ENCODE assay signal across 6 cellular contexts in the genomic region with DNA sequence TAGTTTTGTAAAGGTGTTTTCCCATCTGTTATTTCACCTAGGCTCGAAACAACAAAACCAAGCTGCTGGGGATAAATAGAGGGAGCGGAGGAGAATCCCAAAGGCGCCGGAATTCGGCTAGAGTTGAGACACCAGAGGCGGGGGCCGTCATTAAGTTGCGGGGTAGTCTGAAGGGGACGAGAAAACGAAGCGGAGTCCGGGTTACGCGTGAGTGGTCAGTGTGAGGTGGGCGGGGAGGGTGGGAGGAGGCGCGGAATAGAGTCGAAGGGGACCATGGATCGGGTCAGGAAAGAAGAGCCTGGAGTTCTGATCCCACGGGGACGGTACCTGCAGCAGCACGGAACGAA. TPM values are rescaled to one million over a fixed set of nuclear protein-coding genes. Genes with fewer than 3 reads are reported as not detected.
DNase-seq lines count a peak whose midpoint lies in the region; ATAC-seq, FAIRE-seq and TF ChIP-seq lines count a peak whose summit lies in the region.

No MANE protein-coding gene starts in this region.

- no peaks in the 10 kb centered on the region for H3K9me3 Mint-ChIP-seq in WTC11

- peak overlapping the region; percentile 99 for H3K9ac ChIP-seq in HepG2 (ENCODE audit: insufficient read depth, low read depth, low read length)

- H3K9me3 ChIP-seq in HAP-1 (no peaks in the 10 kb centered on the region), HepG2 (ENCODE audit: low read length) (no peaks in the 10 kb centered on the region)

- in situ Hi-C loops in HAP-1 (cut with MboI; ENCODE audit: low sequenced_read_pairs), result no loop called here
- in situ Hi-C loops in HepG2 (cut with HindIII; ENCODE audit: extremely low pct_ligation_motif_present, low pct_unique_long_range_greater_than_20kb), result no loop called here

- POLR2A ChIA-PET in WTC11 (lab: Charles Lee) (interaction anchor here (0.6 to 1.0 kb wide), 3 partner anchors 13 to 702 kb away, joined by 3 to 4 read pairs (median 3); no protein-coding TSS in a partner anchor), HepG2 (lab: Yijun Ruan, JAX) (interaction anchor here (0.6 to 2.0 kb wide), 10 partner anchors 9 to 676 kb away, joined by 3 to 19 read pairs (median 4); partner anchors contain the start of genes FAM118B, RPUSD4, STT3A and TIRAP)

- H3K36me3 ChIP-seq in HAP-1 (replicated peaks) (peaks cover 53% of the 10 kb centered on the region), HepG2 (replicated peaks in 1 of 2; ENCODE audit: control insufficient read depth in 1 of 2, insufficient read depth in 2 of 2, low read length in 2 of 2) (peaks cover 35 to 53% of the 10 kb centered on the region in 2 experiments)

- H3K36me3 Mint-ChIP-seq in WTC11, result peaks cover 61% of the 10 kb centered on the region

- TF ChIP-seq EP300 in HepG2 (IDR thresholded peaks at IDR 0.05; ENCODE audit: low read depth in 2 of 2, low read length in 2 of 2), result no peak
- TF ChIP-seq EP300 in HepG2 (CRISPR knock-in tag; IDR thresholded peaks at IDR 0.05; ENCODE audit: borderline replicate concordance), result 0 out of 2 replicates have a peak, but pooled peaks have one; percentile 8

- H2AFZ ChIP-seq in HepG2 (ENCODE audit: low read length), result no peak overlapping the region

- TF ChIP-seq RAD21 in HepG2 (CRISPR knock-in tag; IDR thresholded peaks at IDR 0.05), result no peak

- H3K27ac ChIP-seq in HepG2 (ENCODE audit: extremely low read length, insufficient read depth, low read length), result peak overlapping the region; percentile 94

- no peaks in the 10 kb centered on the region for H3K27me3 Mint-ChIP-seq in WTC11 (ENCODE audit: low read depth)

- H3K4me1 ChIP-seq in HAP-1 (peaks cover 14% of the 10 kb centered on the region), HepG2 (ENCODE audit: insufficient read depth, low read length) (peaks cover 35% of the 10 kb centered on the region)

- TF ChIP-seq CTCF in WTC11 (IDR thresholded peaks at IDR 0.05), result no peak
- no peak for TF ChIP-seq CTCF in HepG2 (CRISPR knock-in tag; IDR thresholded peaks at IDR 0.05)

- no peak for TF ChIP-seq POLR2A in HepG2 (IDR thresholded peaks at IDR 0.05; ENCODE audit: insufficient read depth in 1 of 2, low read depth in 2 of 2, low read length in 2 of 2)

- peaks cover 38% of the 10 kb centered on the region for H3K79me2 ChIP-seq in HepG2 (ENCODE audit: insufficient read depth, low read length)

- CTCF ChIA-PET in WTC11 (lab: Charles Lee), result interaction anchor here (0.9 to 1.4 kb wide), 2 partner anchors 42 to 207 kb away, joined by 3 read pairs; no protein-coding TSS in a partner anchor
- CTCF ChIA-PET in HepG2 (lab: Yijun Ruan, JAX; ENCODE audit: low intra/inter-chr PET ratio, low total read pairs), result no interaction called here

- H3K27ac Mint-ChIP-seq in WTC11, result peak overlapping the region; percentile 99

- no peaks in the 10 kb centered on the region for H4K20me1 ChIP-seq in HepG2 (ENCODE audit: insufficient read depth, low read length)

- intact Hi-C loops in HepG2 (cut with micrococcal nuclease; ENCODE audit: unreplicated experiment), result loop anchor here (2.0 kb wide), 2 partner anchors 14 to 58 kb away; partner anchors contain the start of genes FAM118B, RPUSD4 and TIRAP
- intact Hi-C loops in posterior vena cava (cut with DNase I), result loop anchor here in 1 of 2 donors (10.0 kb wide), 1 partner anchor 1384 kb away; no protein-coding TSS in a partner anchor

- WGBS in HepG2 (ENCODE audit: low lambda C conversion rate), result under 1% methylated on average over 21 of the region's 23 CpGs

- peak overlapping the region; percentile 87 for H3K4me2 ChIP-seq in HepG2 (ENCODE audit: low read depth, low read length)

- FAIRE-seq in HepG2 (lab: Jason Lieb, UNC), result no peak

- H3K4me3 Mint-ChIP-seq in WTC11, result peak overlapping the region; percentile 87

- ATAC-seq in WTC11 (peak; percentile 10), HepG2 (peak; percentile 62)

- H3K27me3 ChIP-seq in HAP-1 (ENCODE audit: low read depth) (no peaks in the 10 kb centered on the region), HepG2 (ENCODE audit: control insufficient read depth in 1 of 2, insufficient read depth in 2 of 2, low read length in 2 of 2) (no peaks in the 10 kb centered on the region; a peak in 1 of 5 replicates)

- H3K4me3 ChIP-seq in HAP-1 (peak overlapping the region; percentile 99), HepG2 (replicated peaks in 1 of 3; ENCODE audit: insufficient read depth in 1 of 3, low read depth in 2 of 3, low read length in 3 of 3) (peak overlapping the region; percentile 93 to 100 (median 93))

- DNase-seq in HAP-1 (ENCODE audit: low spot score in 2 of 2) (no peak), WTC11 (ENCODE audit: low spot score) (no peak), HepG2 (ENCODE audit: low spot score) (no peak), posterior vena cava (ENCODE audit: low spot score) (no peak), dedifferentiated amniotic fluid mesenchymal stem cell (ENCODE audit: extremely low spot score) (no peak)
- DNase-seq in stimulated activated CD4-positive, alpha-beta T cell treated with anti-CD3 and anti-CD28 coated beads, Interleukin-4, amount 100 ng/mL, for 4 hours, result no peak

- peaks cover 15% of the 10 kb centered on the region for H3K4me1 Mint-ChIP-seq in WTC11

- BruUV-seq in HepG2 (replicated peaks; lab: Mats Ljungman, UMichigan), result no TSS peak

RNA-seq across cellular contexts. Expression of gene SRPRA, which starts 0.4 kb away (rescaled TPM):
- total RNA-seq in WTC11 (2021), result 59.7 to 64.7 TPM (median 62.2 TPM) in 3 replicates
- total RNA-seq in HepG2 (2016; rRNA removed; fragmentation: Illumina TruSeq; extraction: Trizol), result 16.4 and 27.7 TPM in 2 replicates
- 2.7 and 3.2 TPM in 2 replicates for total RNA-seq in HepG2 (2016; cell fraction: cytosol; rRNA removed; fragmentation: Illumina TruSeq; extraction: Trizol; ENCODE audit: low read depth)
- 14.6 and 27.3 TPM in 2 replicates for total RNA-seq in HepG2 (2016; cell fraction: insoluble cytoplasmic fraction; rRNA removed; fragmentation: Illumina TruSeq; extraction: Trizol)
- 8.0 and 10.6 TPM in 2 replicates for total RNA-seq in HepG2 (2016; cell fraction: membrane; rRNA removed; fragmentation: Illumina TruSeq; extraction: Trizol)
- 59.3 and 69.9 TPM in 2 replicates for total RNA-seq in HepG2 (2016; cell fraction: nucleus; rRNA removed; fragmentation: Illumina TruSeq; extraction: Trizol)
- polyA plus RNA-seq in HepG2 (2011; rRNA removed), result 64.6 and 67.6 TPM in 2 replicates
- polyA plus RNA-seq in HepG2 (2011; cell fraction: cytosol; rRNA removed), result 67.4 and 74.4 TPM in 2 replicates
- 95.0 and 97.8 TPM in 2 replicates for polyA plus RNA-seq in HepG2 (2011; cell fraction: nucleus; rRNA removed)
- 66.3 and 75.8 TPM in 2 replicates for polyA plus RNA-seq in HepG2 (2012)
- polyA plus RNA-seq in HepG2 (2016; cell fraction: cytosol; fragmentation: Illumina TruSeq; extraction: Trizol; ENCODE audit: low read depth), result 4.3 and 4.8 TPM in 2 replicates
- polyA plus RNA-seq in HepG2 (2016; cell fraction: insoluble cytoplasmic fraction; fragmentation: Illumina TruSeq; extraction: Trizol; ENCODE audit: low read depth), result 27.7 and 34.9 TPM in 2 replicates
- polyA plus RNA-seq in HepG2 (2016; cell fraction: membrane; fragmentation: Illumina TruSeq; extraction: Trizol; ENCODE audit: low read depth), result 9.2 and 12.3 TPM in 2 replicates
- polyA plus RNA-seq in HepG2 (2016; cell fraction: nucleus; fragmentation: Illumina TruSeq; extraction: Trizol; ENCODE audit: insufficient read depth, low read depth), result 133 TPM in 2 replicates
- 87.4 and 136 TPM in 2 replicates for polyA minus RNA-seq in HepG2 (2011; rRNA and poly(A)+ RNA removed; ENCODE audit: low replicate concordance)
- 49.7 and 49.8 TPM in 2 replicates for polyA minus RNA-seq in HepG2 (2011; cell fraction: cytosol; rRNA and poly(A)+ RNA removed)
- polyA minus RNA-seq in HepG2 (2011; cell fraction: nucleus; rRNA and poly(A)+ RNA removed), result 135 and 143 TPM in 2 replicates
- 10 to 100 TPM; 79.7 to 82.0 TPM for total RNA-seq in posterior vena cava

RNA-seq across cellular contexts. Expression of gene FOXRED1, which starts 0.6 kb away (rescaled TPM):
- total RNA-seq in WTC11 (2021), result 59.4 to 64.4 TPM (median 61.9 TPM) in 3 replicates
- 42.9 and 50.2 TPM in 2 replicates for total RNA-seq in HepG2 (2016; rRNA removed; fragmentation: Illumina TruSeq; extraction: Trizol)
- 13.0 and 13.3 TPM in 2 replicates for total RNA-seq in HepG2 (2016; cell fraction: cytosol; rRNA removed; fragmentation: Illumina TruSeq; extraction: Trizol; ENCODE audit: low read depth)
- 43.9 and 49.5 TPM in 2 replicates for total RNA-seq in HepG2 (2016; cell fraction: insoluble cytoplasmic fraction; rRNA removed; fragmentation: Illumina TruSeq; extraction: Trizol)
- total RNA-seq in HepG2 (2016; cell fraction: membrane; rRNA removed; fragmentation: Illumina TruSeq; extraction: Trizol), result 16.4 and 18.0 TPM in 2 replicates
- total RNA-seq in HepG2 (2016; cell fraction: nucleus; rRNA removed; fragmentation: Illumina TruSeq; extraction: Trizol), result 32.4 TPM in 2 replicates
- polyA plus RNA-seq in HepG2 (2011; rRNA removed), result 24.7 and 29.6 TPM in 2 replicates
- 24.1 and 38.8 TPM in 2 replicates for polyA plus RNA-seq in HepG2 (2011; cell fraction: cytosol; rRNA removed)
- 39.3 and 48.4 TPM in 2 replicates for polyA plus RNA-seq in HepG2 (2011; cell fraction: nucleus; rRNA removed)
- polyA plus RNA-seq in HepG2 (2012), result 15.5 and 27.9 TPM in 2 replicates
- polyA plus RNA-seq in HepG2 (2016; cell fraction: cytosol; fragmentation: Illumina TruSeq; extraction: Trizol; ENCODE audit: low read depth), result 6.7 and 7.3 TPM in 2 replicates
- polyA plus RNA-seq in HepG2 (2016; cell fraction: insoluble cytoplasmic fraction; fragmentation: Illumina TruSeq; extraction: Trizol; ENCODE audit: low read depth), result 49.1 and 50.0 TPM in 2 replicates
- polyA plus RNA-seq in HepG2 (2016; cell fraction: membrane; fragmentation: Illumina TruSeq; extraction: Trizol; ENCODE audit: low read depth), result 8.9 and 10.8 TPM in 2 replicates
- polyA plus RNA-seq in HepG2 (2016; cell fraction: nucleus; fragmentation: Illumina TruSeq; extraction: Trizol; ENCODE audit: insufficient read depth, low read depth), result 95.9 and 96.9 TPM in 2 replicates
- polyA minus RNA-seq in HepG2 (2011; rRNA and poly(A)+ RNA removed; ENCODE audit: low replicate concordance), result 40.2 and 50.7 TPM in 2 replicates
- 9.2 and 9.8 TPM in 2 replicates for polyA minus RNA-seq in HepG2 (2011; cell fraction: cytosol; rRNA and poly(A)+ RNA removed)
- 22.1 and 23.8 TPM in 2 replicates for polyA minus RNA-seq in HepG2 (2011; cell fraction: nucleus; rRNA and poly(A)+ RNA removed)
- 10 to 100 TPM; 10.3 to 16.1 TPM for total RNA-seq in posterior vena cava

RNA-seq across cellular contexts. Expression of gene TIRAP, which starts 14.6 kb away (rescaled TPM):
- 5.4 to 5.9 TPM (median 5.6 TPM) in 3 replicates for total RNA-seq in WTC11 (2021)
- 5.4 and 6.2 TPM in 2 replicates for total RNA-seq in HepG2 (2016; rRNA removed; fragmentation: Illumina TruSeq; extraction: Trizol)
- 1.8 and 1.9 TPM in 2 replicates for total RNA-seq in HepG2 (2016; cell fraction: cytosol; rRNA removed; fragmentation: Illumina TruSeq; extraction: Trizol; ENCODE audit: low read depth)
- total RNA-seq in HepG2 (2016; cell fraction: insoluble cytoplasmic fraction; rRNA removed; fragmentation: Illumina TruSeq; extraction: Trizol), result 5.5 and 5.6 TPM in 2 replicates
- 4.3 TPM in 2 replicates for total RNA-seq in HepG2 (2016; cell fraction: membrane; rRNA removed; fragmentation: Illumina TruSeq; extraction: Trizol)
- total RNA-seq in HepG2 (2016; cell fraction: nucleus; rRNA removed; fragmentation: Illumina TruSeq; extraction: Trizol), result 4.4 and 5.5 TPM in 2 replicates
- polyA plus RNA-seq in HepG2 (2011; rRNA removed), result 5.7 and 7.0 TPM in 2 replicates
- 4.5 and 5.2 TPM in 2 replicates for polyA plus RNA-seq in HepG2 (2011; cell fraction: cytosol; rRNA removed)
- polyA plus RNA-seq in HepG2 (2011; cell fraction: nucleus; rRNA removed), result 9.1 and 10.8 TPM in 2 replicates
- polyA plus RNA-seq in HepG2 (2012), result 4.6 and 5.5 TPM in 2 replicates
- polyA plus RNA-seq in HepG2 (2016; cell fraction: cytosol; fragmentation: Illumina TruSeq; extraction: Trizol; ENCODE audit: low read depth), result 1.6 and 1.8 TPM in 2 replicates
- 6.8 and 8.2 TPM in 2 replicates for polyA plus RNA-seq in HepG2 (2016; cell fraction: insoluble cytoplasmic fraction; fragmentation: Illumina TruSeq; extraction: Trizol; ENCODE audit: low read depth)
- 3.3 and 3.8 TPM in 2 replicates for polyA plus RNA-seq in HepG2 (2016; cell fraction: membrane; fragmentation: Illumina TruSeq; extraction: Trizol; ENCODE audit: low read depth)
- 9.4 and 9.9 TPM in 2 replicates for polyA plus RNA-seq in HepG2 (2016; cell fraction: nucleus; fragmentation: Illumina TruSeq; extraction: Trizol; ENCODE audit: insufficient read depth, low read depth)
- 14.2 and 15.0 TPM in 2 replicates for polyA minus RNA-seq in HepG2 (2011; rRNA and poly(A)+ RNA removed; ENCODE audit: low replicate concordance)
- 6.2 and 6.8 TPM in 2 replicates for polyA minus RNA-seq in HepG2 (2011; cell fraction: cytosol; rRNA and poly(A)+ RNA removed)
- polyA minus RNA-seq in HepG2 (2011; cell fraction: nucleus; rRNA and poly(A)+ RNA removed), result 5.8 and 10.1 TPM in 2 replicates
- 10 to 100 TPM in 1 of 2 donors, 1 to 10 TPM in 1; 7.7 to 12.5 TPM for total RNA-seq in posterior vena cava

RNA-seq across cellular contexts. Expression of gene DCPS, which starts 35.5 kb away (rescaled TPM):
- total RNA-seq in WTC11 (2021), result 26.2 to 30.9 TPM (median 29.4 TPM) in 3 replicates
- total RNA-seq in HepG2 (2016; rRNA removed; fragmentation: Illumina TruSeq; extraction: Trizol), result 21.9 and 24.1 TPM in 2 replicates
- total RNA-seq in HepG2 (2016; cell fraction: cytosol; rRNA removed; fragmentation: Illumina TruSeq; extraction: Trizol; ENCODE audit: low read depth), result 4.3 and 4.6 TPM in 2 replicates
- total RNA-seq in HepG2 (2016; cell fraction: insoluble cytoplasmic fraction; rRNA removed; fragmentation: Illumina TruSeq; extraction: Trizol), result 20.7 and 23.2 TPM in 2 replicates
- 6.0 and 8.2 TPM in 2 replicates for total RNA-seq in HepG2 (2016; cell fraction: membrane; rRNA removed; fragmentation: Illumina TruSeq; extraction: Trizol)
- 10.8 and 11.7 TPM in 2 replicates for total RNA-seq in HepG2 (2016; cell fraction: nucleus; rRNA removed; fragmentation: Illumina TruSeq; extraction: Trizol)
- polyA plus RNA-seq in HepG2 (2011; rRNA removed), result 20.7 and 22.5 TPM in 2 replicates
- 25.0 and 33.9 TPM in 2 replicates for polyA plus RNA-seq in HepG2 (2011; cell fraction: cytosol; rRNA removed)
- 11.1 and 11.9 TPM in 2 replicates for polyA plus RNA-seq in HepG2 (2011; cell fraction: nucleus; rRNA removed)
- polyA plus RNA-seq in HepG2 (2012), result 12.9 and 13.5 TPM in 2 replicates
- polyA plus RNA-seq in HepG2 (2016; cell fraction: cytosol; fragmentation: Illumina TruSeq; extraction: Trizol; ENCODE audit: low read depth), result 4.1 and 4.3 TPM in 2 replicates
- polyA plus RNA-seq in HepG2 (2016; cell fraction: insoluble cytoplasmic fraction; fragmentation: Illumina TruSeq; extraction: Trizol; ENCODE audit: low read depth), result 29.3 and 35.5 TPM in 2 replicates
- 5.8 and 6.4 TPM in 2 replicates for polyA plus RNA-seq in HepG2 (2016; cell fraction: membrane; fragmentation: Illumina TruSeq; extraction: Trizol; ENCODE audit: low read depth)
- polyA plus RNA-seq in HepG2 (2016; cell fraction: nucleus; fragmentation: Illumina TruSeq; extraction: Trizol; ENCODE audit: insufficient read depth, low read depth), result 15.1 and 15.2 TPM in 2 replicates
- polyA minus RNA-seq in HepG2 (2011; rRNA and poly(A)+ RNA removed; ENCODE audit: low replicate concordance), result 16.9 and 47.3 TPM in 2 replicates
- polyA minus RNA-seq in HepG2 (2011; cell fraction: cytosol; rRNA and poly(A)+ RNA removed), result 5.5 and 10.6 TPM in 2 replicates
- 7.1 and 7.6 TPM in 2 replicates for polyA minus RNA-seq in HepG2 (2011; cell fraction: nucleus; rRNA and poly(A)+ RNA removed)
- 10 to 100 TPM; 11.3 to 14.3 TPM for total RNA-seq in posterior vena cava

RNA-seq across cellular contexts. Expression of gene FAM118B, which starts 56.8 kb away (rescaled TPM):
- total RNA-seq in WTC11 (2021), result 33.1 to 35.3 TPM (median 33.2 TPM) in 3 replicates
- total RNA-seq in HepG2 (2016; rRNA removed; fragmentation: Illumina TruSeq; extraction: Trizol), result 25.7 and 30.9 TPM in 2 replicates
- total RNA-seq in HepG2 (2016; cell fraction: cytosol; rRNA removed; fragmentation: Illumina TruSeq; extraction: Trizol; ENCODE audit: low read depth), result 4.3 and 4.7 TPM in 2 replicates
- total RNA-seq in HepG2 (2016; cell fraction: insoluble cytoplasmic fraction; rRNA removed; fragmentation: Illumina TruSeq; extraction: Trizol), result 25.2 and 33.9 TPM in 2 replicates
- 11.4 and 12.1 TPM in 2 replicates for total RNA-seq in HepG2 (2016; cell fraction: membrane; rRNA removed; fragmentation: Illumina TruSeq; extraction: Trizol)
- 17.6 and 18.5 TPM in 2 replicates for total RNA-seq in HepG2 (2016; cell fraction: nucleus; rRNA removed; fragmentation: Illumina TruSeq; extraction: Trizol)
- polyA plus RNA-seq in HepG2 (2011; rRNA removed), result 10.2 and 10.4 TPM in 2 replicates
- polyA plus RNA-seq in HepG2 (2011; cell fraction: cytosol; rRNA removed), result 6.6 and 10.7 TPM in 2 replicates
- polyA plus RNA-seq in HepG2 (2011; cell fraction: nucleus; rRNA removed), result 3.4 and 4.2 TPM in 2 replicates
- 8.2 and 8.8 TPM in 2 replicates for polyA plus RNA-seq in HepG2 (2012)
- 3.3 and 3.4 TPM in 2 replicates for polyA plus RNA-seq in HepG2 (2016; cell fraction: cytosol; fragmentation: Illumina TruSeq; extraction: Trizol; ENCODE audit: low read depth)
- polyA plus RNA-seq in HepG2 (2016; cell fraction: insoluble cytoplasmic fraction; fragmentation: Illumina TruSeq; extraction: Trizol; ENCODE audit: low read depth), result 27.7 and 31.2 TPM in 2 replicates
- 6.7 and 7.0 TPM in 2 replicates for polyA plus RNA-seq in HepG2 (2016; cell fraction: membrane; fragmentation: Illumina TruSeq; extraction: Trizol; ENCODE audit: low read depth)
- polyA plus RNA-seq in HepG2 (2016; cell fraction: nucleus; fragmentation: Illumina TruSeq; extraction: Trizol; ENCODE audit: insufficient read depth, low read depth), result 14.7 and 15.9 TPM in 2 replicates
- 2.5 and 4.9 TPM in 2 replicates for polyA minus RNA-seq in HepG2 (2011; rRNA and poly(A)+ RNA removed; ENCODE audit: low replicate concordance)
- polyA minus RNA-seq in HepG2 (2011; cell fraction: cytosol; rRNA and poly(A)+ RNA removed), result 3.3 and 6.6 TPM in 2 replicates
- polyA minus RNA-seq in HepG2 (2011; cell fraction: nucleus; rRNA and poly(A)+ RNA removed), result 10.6 and 13.4 TPM in 2 replicates
- 10 to 100 TPM; 11.6 to 14.4 TPM for total RNA-seq in posterior vena cava
